ENCODE assay signal across 11 cellular contexts in the genomic region with DNA sequence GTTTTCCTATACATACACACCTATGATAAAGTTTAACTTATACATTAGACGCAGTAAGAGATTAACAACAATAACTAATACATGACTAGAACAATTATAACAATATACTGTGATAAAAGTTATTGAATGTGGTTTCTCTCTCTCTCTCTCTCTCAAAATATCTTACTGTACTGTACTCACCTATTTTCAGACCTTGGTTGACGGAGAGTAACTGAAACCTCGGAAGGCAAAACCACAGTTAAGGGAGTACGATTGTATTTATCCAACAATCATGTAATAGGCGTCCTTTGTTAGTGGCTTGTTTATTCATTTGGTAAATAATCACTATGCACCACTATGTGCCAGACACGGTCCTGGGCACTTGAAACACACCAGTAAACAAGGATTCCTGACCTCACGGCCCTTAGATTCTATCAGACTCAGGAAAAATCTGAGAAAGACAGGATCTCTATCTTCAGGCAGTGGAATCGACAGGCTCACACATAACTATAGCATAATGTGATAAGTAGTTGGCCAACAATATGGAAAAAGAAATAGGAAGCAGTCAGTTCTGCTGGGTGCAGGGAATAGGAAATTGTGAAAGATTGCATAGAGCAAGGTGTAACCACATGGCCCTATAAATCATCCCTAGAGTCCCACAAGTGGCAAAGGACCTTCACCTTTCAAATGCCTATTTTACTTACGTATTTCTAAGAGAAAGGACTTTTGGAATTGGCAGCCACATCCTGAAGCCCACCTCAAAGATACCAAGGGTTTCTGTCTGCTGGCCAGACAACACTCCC. TPM values are rescaled to one million over a fixed set of nuclear protein-coding genes. Genes with fewer than 3 reads are reported as not detected.
A peak's percentile ranks its signal among the peaks of the same experiment; 100 is the strongest.
DNase-seq lines count a peak whose midpoint lies in the region; ATAC-seq and TF ChIP-seq lines count a peak whose summit lies in the region.
"Had no signal": no experiment of that assay in that cellular context is flagged by ENCODE, and none has a peak within 500 bp of the region (broad histone marks: within the 10 kb centered on the region; RNA-seq: fewer than 3 reads in every experiment).

No MANE protein-coding gene starts in this region.

- H3K4me3 ChIP-seq in left ventricle myocardium inferior (no peak overlapping the region), right atrium auricular region (no peak overlapping the region), lower lobe of right lung (no peak overlapping the region), vagina (no peak overlapping the region), sigmoid colon (no peak overlapping the region)
- H3K4me3 ChIP-seq: Peyer's patch had no signal

- no peaks in the 10 kb centered on the region for H3K36me3 ChIP-seq in left ventricle myocardium inferior
- no peaks in the 10 kb centered on the region for H3K36me3 ChIP-seq in right atrium auricular region
- no peaks in the 10 kb centered on the region for H3K36me3 ChIP-seq in lower lobe of right lung
- H3K36me3 ChIP-seq in vagina: no peaks in the 10 kb centered on the region
- H3K36me3 ChIP-seq in sigmoid colon: no peaks in the 10 kb centered on the region
- H3K36me3 ChIP-seq: brain microvascular endothelial cell, Peyer's patch had no signal

- TF ChIP-seq POLR2A in vagina (IDR thresholded peaks at IDR 0.05): no peak
- TF ChIP-seq POLR2A in sigmoid colon (IDR thresholded peaks at IDR 0.05): no peak

- DNase-seq in left ventricle myocardium inferior (no peak), right atrium auricular region (ENCODE audit: low spot score) (no peak), SKM-1 (lab: John Stamatoyannopoulos, UW; ENCODE audit: unreplicated experiment) (peak; percentile 51), lower lobe of right lung (no peak), vagina (ENCODE audit: extremely low spot score in 2 of 2) (no peak), sigmoid colon (no peak), foreskin melanocyte (no peak)
- DNase-seq: brain microvascular endothelial cell, NCI-H187 treated with DMSO at 0.1 percent for 48 hours, Peyer's patch had no signal

- no peaks in the 10 kb centered on the region for H3K27me3 ChIP-seq in left ventricle myocardium inferior (ENCODE audit: low read depth)
- H3K27me3 ChIP-seq in right atrium auricular region: no peaks in the 10 kb centered on the region
- H3K27me3 ChIP-seq in lower lobe of right lung (ENCODE audit: low read depth): no peaks in the 10 kb centered on the region
- H3K27me3 ChIP-seq in vagina: no peaks in the 10 kb centered on the region
- no peaks in the 10 kb centered on the region for H3K27me3 ChIP-seq in sigmoid colon
- H3K27me3 ChIP-seq: brain microvascular endothelial cell, Peyer's patch had no signal

- ATAC-seq in lower lobe of right lung (peak; percentile 23), GM19328 (IDR thresholded peaks at IDR 0.05; ENCODE audit: unreplicated experiment) (no peak)

- TF ChIP-seq CTCF in left ventricle myocardium inferior (IDR thresholded peaks at IDR 0.05; ENCODE audit: borderline replicate concordance): no peak
- TF ChIP-seq CTCF in right atrium auricular region (IDR thresholded peaks at IDR 0.05): no peak
- no peak for TF ChIP-seq CTCF in lower lobe of right lung (IDR thresholded peaks at IDR 0.05)
- no peak for TF ChIP-seq CTCF in vagina (IDR thresholded peaks at IDR 0.05)
- TF ChIP-seq CTCF in sigmoid colon (IDR thresholded peaks at IDR 0.05): no peak

- WGBS in sigmoid colon, 2 donors: 52 to 74% methylated on average over 9 of the region's 9 CpGs

- intact Hi-C loops in left ventricle myocardium inferior (cut with micrococcal nuclease) (no loop called here), lower lobe of right lung (cut with DNase I) (no loop called here), vagina (cut with DNase I) (no loop called here), sigmoid colon (cut with DNase I) (no loop called here)

- H3K4me1 ChIP-seq in left ventricle myocardium inferior: peaks cover 62% of the 10 kb centered on the region
- H3K4me1 ChIP-seq in right atrium auricular region: peaks cover 0 to 27% of the 10 kb centered on the region in 2 donors
- H3K4me1 ChIP-seq in lower lobe of right lung: peaks cover 32% of the 10 kb centered on the region
- H3K4me1 ChIP-seq in vagina: peaks cover 25% of the 10 kb centered on the region
- peaks cover 0 to 10% (median 3%) of the 10 kb centered on the region in 4 donors for H3K4me1 ChIP-seq in sigmoid colon

- H3K27ac ChIP-seq in left ventricle myocardium inferior (replicated peaks): peak overlapping the region; percentile 76
- peak overlapping the region in 1 of 2 donors; percentile 2 for H3K27ac ChIP-seq in right atrium auricular region
- peak overlapping the region; percentile 56 for H3K27ac ChIP-seq in lower lobe of right lung
- H3K27ac ChIP-seq in vagina: peak overlapping the region; percentile 24
- H3K27ac ChIP-seq in sigmoid colon: peak overlapping the region in 2 of 4 donors; percentile 21 to 36
- H3K27ac ChIP-seq: brain microvascular endothelial cell had no signal

- H3K9me3 ChIP-seq in left ventricle myocardium inferior (replicated peaks) (peaks cover 6% of the 10 kb centered on the region), right atrium auricular region (peaks cover 0 to 3% of the 10 kb centered on the region in 2 donors), lower lobe of right lung (no peaks in the 10 kb centered on the region), vagina (no peaks in the 10 kb centered on the region), sigmoid colon (peaks cover 0 to 1% (median 0%) of the 10 kb centered on the region in 4 donors)
- H3K9me3 ChIP-seq: Peyer's patch had no signal

- no peak for TF ChIP-seq EP300 in sigmoid colon (IDR thresholded peaks at IDR 0.05)

RNA-seq across cellular contexts. Expression of a gene that starts 12.0 kb away (rescaled TPM):
- 45.3 TPM for total RNA-seq in left ventricle myocardium inferior
- 10 to 100 TPM; 37.9 to 46.6 TPM for total RNA-seq in right atrium auricular region
- total RNA-seq in lower lobe of right lung: 123 TPM
- 51.6 TPM for total RNA-seq in vagina
- total RNA-seq in sigmoid colon: 10 to 100 TPM; 23.3 to 29.5 (median 25.3) TPM
- polyA plus RNA-seq in sigmoid colon: 100 to 1,000 TPM in 1 of 3 donors, 10 to 100 TPM in 2; 12.5 to 122 (median 14.4) TPM
